ENCODE assay signal across 1 cellular context in the genomic region with DNA sequence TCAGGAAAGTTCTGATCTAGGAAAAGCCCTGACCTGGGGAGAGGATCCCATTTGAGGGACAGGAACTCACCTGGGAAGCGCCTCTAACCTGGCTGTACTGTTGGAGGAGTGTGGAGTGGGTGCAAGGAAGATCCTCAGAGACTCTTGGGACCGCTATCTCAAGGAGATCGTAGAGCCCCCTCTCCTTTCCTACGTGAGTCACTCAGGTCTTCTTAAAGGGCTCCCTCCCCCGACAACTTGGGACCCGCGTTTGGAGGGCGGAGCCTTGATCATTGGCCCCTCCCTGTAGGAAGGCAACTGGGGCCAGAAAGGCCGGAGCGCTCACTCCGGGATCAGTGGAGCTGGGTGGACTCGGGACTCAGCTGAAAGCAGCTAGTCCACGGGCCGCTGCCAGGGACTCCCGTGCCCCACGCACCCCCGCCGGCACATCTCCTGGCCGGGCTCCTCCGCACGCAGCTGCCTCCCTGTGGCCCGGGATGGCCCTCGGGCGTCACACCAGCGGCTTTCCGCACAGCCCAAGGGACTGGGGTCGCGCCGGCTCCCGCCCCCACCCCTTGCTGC.
TF ChIP-seq lines count a peak whose summit lies in the region.

No MANE protein-coding gene starts in this region.

TF ChIP-seq in K562, 482 proteins besides CTCF, POLR2A, EP300 and RAD21 (continued from another document):
- TF ChIP-seq, protein P1, sequence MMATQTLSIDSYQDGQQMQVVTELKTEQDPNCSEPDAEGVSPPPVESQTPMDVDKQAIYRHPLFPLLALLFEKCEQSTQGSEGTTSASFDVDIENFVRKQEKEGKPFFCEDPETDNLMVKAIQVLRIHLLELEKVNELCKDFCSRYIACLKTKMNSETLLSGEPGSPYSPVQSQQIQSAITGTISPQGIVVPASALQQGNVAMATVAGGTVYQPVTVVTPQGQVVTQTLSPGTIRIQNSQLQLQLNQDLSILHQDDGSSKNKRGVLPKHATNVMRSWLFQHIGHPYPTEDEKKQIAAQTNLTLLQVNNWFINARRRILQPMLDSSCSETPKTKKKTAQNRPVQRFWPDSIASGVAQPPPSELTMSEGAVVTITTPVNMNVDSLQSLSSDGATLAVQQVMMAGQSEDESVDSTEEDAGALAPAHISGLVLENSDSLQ (IDR thresholded peaks at IDR 0.05) = 0 out of 2 replicates have a peak, but pooled peaks have one; percentile 15
- TF ChIP-seq CHD4 (IDR thresholded peaks at IDR 0.05; ENCODE audit: insufficient read depth, insufficient replicate concordance, low read depth, low read length, poor library complexity, severe bottlenecking) (no peak), KDM5B (IDR thresholded peaks at IDR 0.05; ENCODE audit: insufficient replicate concordance, low read depth, low read length) (peak; percentile 6), PPARD (CRISPR knock-in tag; IDR thresholded peaks at IDR 0.05) (no peak), DPF2 (IDR thresholded peaks at IDR 0.05) (peak; percentile 64; the same call in 1 of the 2 replicates), CHD1 (IDR thresholded peaks at IDR 0.05; ENCODE audit: low read length) (peak; percentile 45)
- TF ChIP-seq, protein P2, sequence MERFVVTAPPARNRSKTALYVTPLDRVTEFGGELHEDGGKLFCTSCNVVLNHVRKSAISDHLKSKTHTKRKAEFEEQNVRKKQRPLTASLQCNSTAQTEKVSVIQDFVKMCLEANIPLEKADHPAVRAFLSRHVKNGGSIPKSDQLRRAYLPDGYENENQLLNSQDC (CRISPR knock-in tag; IDR thresholded peaks at IDR 0.05) = no peak
TF ChIP-seq in K562: peak in this region for 13.
